ENCODE assay signal across 8 cellular contexts in the genomic region with DNA sequence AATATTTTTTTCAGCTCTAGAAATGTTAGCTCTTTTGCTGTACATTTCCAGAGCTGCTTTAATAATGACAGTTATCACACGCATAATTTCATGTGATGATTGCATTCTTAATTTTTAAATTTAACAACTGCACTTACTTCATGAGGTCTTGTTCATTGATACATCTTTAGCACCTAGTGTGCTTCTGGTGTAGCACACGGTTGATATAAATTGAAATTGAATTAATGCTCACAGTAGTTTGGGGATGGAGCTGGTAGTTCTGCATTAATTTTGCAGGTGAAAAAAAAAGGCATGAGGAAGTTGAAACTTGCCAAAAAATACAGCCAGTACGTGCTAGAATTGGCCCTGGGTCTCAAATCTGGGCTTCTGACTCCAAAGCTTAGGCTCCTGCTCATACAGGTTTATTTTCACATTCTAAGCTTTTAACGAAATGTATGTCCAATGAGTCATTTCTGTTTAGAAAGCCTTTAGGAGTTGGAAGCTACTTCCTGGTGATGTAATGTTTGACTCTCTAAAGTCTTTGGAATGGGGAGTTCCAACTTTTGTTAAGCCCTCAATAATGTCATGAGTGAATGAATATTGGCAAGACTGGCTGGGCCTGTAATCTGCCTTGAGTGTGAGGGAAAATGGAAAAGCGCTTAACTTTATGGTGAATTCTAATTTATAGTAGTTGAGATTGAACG. TPM values are rescaled to one million over a fixed set of nuclear protein-coding genes. Genes with fewer than 3 reads are reported as not detected.
A peak's percentile ranks its signal among the peaks of the same experiment; 100 is the strongest.
DNase-seq lines count a peak whose midpoint lies in the region; ATAC-seq and TF ChIP-seq lines count a peak whose summit lies in the region.

No MANE protein-coding gene starts in this region.

- H3K27me3 ChIP-seq in CD4-positive, CD25-positive, alpha-beta regulatory T cell (ENCODE audit: control insufficient read depth, insufficient read depth, low read length), result no peaks in the 10 kb centered on the region
- H3K27me3 ChIP-seq in colonic mucosa, result no peaks in the 10 kb centered on the region

- H3K36me3 Mint-ChIP-seq in CD4-positive, CD25-positive, alpha-beta regulatory T cell, result peaks cover 17% of the 10 kb centered on the region

- H3K27ac ChIP-seq in CD4-positive, CD25-positive, alpha-beta regulatory T cell (ENCODE audit: insufficient read depth, low read length, poor library complexity, severe bottlenecking), result peak overlapping the region; percentile 55
- peak overlapping the region; percentile 76 for H3K27ac ChIP-seq in colonic mucosa

- ATAC-seq in CD4-positive, CD25-positive, alpha-beta regulatory T cell (ENCODE audit: low read depth in 2 of 2), result no peak
- ATAC-seq in mucosa of descending colon, result peak; percentile 90
- ATAC-seq in HG03280 (IDR thresholded peaks at IDR 0.05; ENCODE audit: unreplicated experiment), result no peak
- ATAC-seq in HG02642 (IDR thresholded peaks at IDR 0.05; ENCODE audit: poor library complexity, unreplicated experiment), result no peak

- H3K4me1 Mint-ChIP-seq in CD4-positive, CD25-positive, alpha-beta regulatory T cell, result peaks cover 40 to 67% (median 57%) of the 10 kb centered on the region in 4 donors

- H3K9ac ChIP-seq in colonic mucosa (ENCODE audit: low read depth in 2 of 2, low read length in 2 of 2), result peak overlapping the region in 1 of 2 donors; percentile 68

- no peak for TF ChIP-seq CTCF in colonic mucosa (IDR thresholded peaks at IDR 0.05)
- no peak for TF ChIP-seq CTCF in mucosa of descending colon (IDR thresholded peaks at IDR 0.05)

- H3K4me3 Mint-ChIP-seq in CD4-positive, CD25-positive, alpha-beta regulatory T cell, result peak overlapping the region in 3 of 4 donors; percentile 8 to 17 (median 14)

- DNase-seq in CD4-positive, CD25-positive, alpha-beta regulatory T cell, result no peak
- DNase-seq in NCI-H2029 (lab: John Stamatoyannopoulos, UW), result peak; percentile 52
- no peak for DNase-seq in colonic mucosa
- DNase-seq in mucosa of descending colon, result peak in 1 of 3 donors; percentile 8
- DNase-seq in NK-92 (lab: John Stamatoyannopoulos, UW; ENCODE audit: unreplicated experiment), result no peak
- no peak for DNase-seq in C1 segment of cervical spinal cord (lab: John Stamatoyannopoulos, UW)

- peak overlapping the region; percentile 16 for H3K4me3 ChIP-seq in CD4-positive, CD25-positive, alpha-beta regulatory T cell (ENCODE audit: low read depth, low read length)
- H3K4me3 ChIP-seq in colonic mucosa (no peak overlapping the region), mucosa of descending colon (no peak overlapping the region)

- H3K9me3 ChIP-seq in CD4-positive, CD25-positive, alpha-beta regulatory T cell (ENCODE audit: control insufficient read depth in 2 of 2, low read length in 2 of 2), result no peaks in the 10 kb centered on the region
- H3K9me3 ChIP-seq in colonic mucosa (no peaks in the 10 kb centered on the region), mucosa of descending colon (no peaks in the 10 kb centered on the region)

- H3K36me3 ChIP-seq in CD4-positive, CD25-positive, alpha-beta regulatory T cell (ENCODE audit: control insufficient read depth, insufficient read depth, low read length), result peaks cover 22% of the 10 kb centered on the region
- H3K36me3 ChIP-seq in colonic mucosa, result peaks cover 6% of the 10 kb centered on the region
- H3K36me3 ChIP-seq in mucosa of descending colon (ENCODE audit: low read depth), result peaks cover 6% of the 10 kb centered on the region

- H3K4me1 ChIP-seq in CD4-positive, CD25-positive, alpha-beta regulatory T cell (ENCODE audit: control insufficient read depth, insufficient read depth, low read length, poor library complexity, severe bottlenecking), result peaks cover 44% of the 10 kb centered on the region
- H3K4me1 ChIP-seq in colonic mucosa (peaks cover 28% of the 10 kb centered on the region), mucosa of descending colon (ENCODE audit: low read depth) (peaks cover 54% of the 10 kb centered on the region)

- intact Hi-C loops in colonic mucosa (cut with DNase I) (no loop called here), mucosa of descending colon (cut with DNase I, micrococcal nuclease) (no loop called here)

- peaks cover 4% of the 10 kb centered on the region for H3K27me3 Mint-ChIP-seq in CD4-positive, CD25-positive, alpha-beta regulatory T cell

- H3K27ac Mint-ChIP-seq in CD4-positive, CD25-positive, alpha-beta regulatory T cell, result peak overlapping the region; percentile 78 to 92 (median 79)

- no peaks in the 10 kb centered on the region for H3K9me3 Mint-ChIP-seq in CD4-positive, CD25-positive, alpha-beta regulatory T cell

RNA-seq across cellular contexts. Expression of a gene that starts 10.9 kb away (rescaled TPM):
- 72.8 TPM for total RNA-seq in CD4-positive, CD25-positive, alpha-beta regulatory T cell
- 100 to 1,000 TPM; 244 to 419 (median 310) TPM for polyA plus RNA-seq in CD4-positive, CD25-positive, alpha-beta regulatory T cell
- total RNA-seq in colonic mucosa (100 to 1,000 TPM; 384 to 417 TPM), mucosa of descending colon (100 to 1,000 TPM; 294 to 402 (median 391) TPM)

RNA-seq across cellular contexts. Expression of a gene that starts 36.5 kb away (rescaled TPM):
- total RNA-seq in CD4-positive, CD25-positive, alpha-beta regulatory T cell, result 6.8 TPM
- 1 to 10 TPM; 5.6 to 7.4 (median 5.9) TPM for polyA plus RNA-seq in CD4-positive, CD25-positive, alpha-beta regulatory T cell
- 10 to 100 TPM in 1 of 2 donors, 1 to 10 TPM in 1; 9.3 to 15.7 TPM for total RNA-seq in colonic mucosa
- total RNA-seq in mucosa of descending colon, result 10 to 100 TPM in 2 of 3 donors, 1 to 10 TPM in 1; 6.8 to 15.5 (median 11.6) TPM
